Comparison of ENCODE assay signal across 34 cellular contexts in the genomic region with DNA sequence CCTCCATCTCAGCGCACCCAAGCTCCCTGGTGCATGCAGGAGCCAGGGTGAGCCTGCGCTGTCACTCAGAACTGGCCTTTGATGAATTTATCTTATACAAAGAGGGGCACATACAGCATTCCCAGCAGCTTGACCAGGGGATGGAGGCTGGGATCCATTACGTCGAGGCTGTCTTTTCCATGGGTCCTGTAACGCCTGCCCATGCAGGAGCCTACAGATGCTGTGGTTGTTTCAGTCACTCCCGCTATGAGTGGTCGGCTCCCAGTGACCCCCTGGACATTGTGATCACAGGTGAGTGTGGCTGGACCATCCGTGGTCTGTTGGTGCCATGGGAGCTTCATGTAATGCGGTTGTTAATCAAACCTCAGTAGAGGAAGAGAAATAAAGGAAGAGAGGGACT. TPM values are rescaled to one million over a fixed set of nuclear protein-coding genes. Genes with fewer than 3 reads are reported as not detected.
"Had no signal": no experiment of that assay in that cellular context is flagged by ENCODE, and none has a peak within 500 bp of the region (broad histone marks: within the 10 kb centered on the region; RNA-seq: fewer than 3 reads in every experiment).

No MANE protein-coding gene starts in this region.

- H3K4me3 Mint-ChIP-seq: activated naive CD8-positive, alpha-beta T cell treated with anti-CD3 and anti-CD28 coated beads for 36 hours; activated T-cell treated with anti-CD3 and anti-CD28 coated beads, Interleukin-2, amount 50 U/mL, for 24 hours had no signal

- H3K27ac ChIP-seq: SJCRH30, SK-N-MC, WERI-Rb-1 had no signal

- H3K9me3 Mint-ChIP-seq: activated naive CD8-positive, alpha-beta T cell treated with anti-CD3 and anti-CD28 coated beads for 36 hours; activated T-cell treated with anti-CD3 and anti-CD28 coated beads, Interleukin-2, amount 50 U/mL, for 24 hours had no signal

- H3K36me3 Mint-ChIP-seq: activated naive CD8-positive, alpha-beta T cell treated with anti-CD3 and anti-CD28 coated beads for 36 hours had no signal

- H3K4me1 ChIP-seq: SJCRH30 had no signal

- ATAC-seq: activated CD8-positive, alpha-beta T cell treated with anti-CD3 and anti-CD28 coated beads, Interleukin-2, amount 10 ng/mL, durations not matched to agents 7 days and 5 days; Panc1 had no signal

- H3K9me3 ChIP-seq: SJCRH30 had no signal

- H3K4me3 ChIP-seq: SJCRH30, SK-N-MC had no signal

- DNase-seq: activated CD4-positive, alpha-beta T cell treated with anti-CD3 and anti-CD28 coated beads for 1 hour; activated CD4-positive, alpha-beta T cell treated with anti-CD3 and anti-CD28 coated beads for 48 hours; activated CD4-positive, alpha-beta T cell treated with anti-CD3 and anti-CD28 coated beads, Interleukin-2, amount 50 U/mL, for 48 hours; activated CD4-positive, CD25-positive, alpha-beta regulatory T cell; activated CD8-positive, alpha-beta T cell treated with anti-CD3 and anti-CD28 coated beads, Interleukin-2, amount 10 ng/mL, durations not matched to agents 7 days and 5 days; activated naive CD4-positive, alpha-beta T cell; activated naive CD4-positive, alpha-beta T cell treated with anti-CD3 and anti-CD28 coated beads, Interleukin-2, amount 50 U/mL, for 16 hours; activated naive CD8-positive, alpha-beta T cell treated with anti-CD3 and anti-CD28 coated beads for 36 hours; activated T-cell treated with anti-CD3 and anti-CD28 coated beads, Interleukin-2, amount 50 U/mL, for 24 hours; amniotic stem cell; aorta; KG1; MM.1S; NCI-H1092 treated with DMSO at 0.1 percent for 48 hours; NCI-H1417; NCI-H146; NCI-H187; NCI-H2029 treated with DMSO at 0.1 percent for 48 hours; NCI-H2107; NCI-H2171; NCI-H446; NCI-H524; NCI-H69; NCI-H82; SHP77; SJCRH30; T1000; WERI-Rb-1 had no signal

- H3K27ac Mint-ChIP-seq: activated naive CD8-positive, alpha-beta T cell treated with anti-CD3 and anti-CD28 coated beads for 36 hours; activated T-cell treated with anti-CD3 and anti-CD28 coated beads, Interleukin-2, amount 50 U/mL, for 24 hours had no signal

- H3K36me3 ChIP-seq: SJCRH30, WERI-Rb-1 had no signal

RNA-seq across cellular contexts. Expression of a gene that starts 33.0 kb away (rescaled TPM):
- total RNA-seq: cardiac septum, RPMI7951, SJCRH30 had no signal

RNA-seq across cellular contexts. Expression of a gene that starts 38.0 kb away (rescaled TPM):
- total RNA-seq: activated CD8-positive, alpha-beta T cell treated with anti-CD3 and anti-CD28 coated beads, Interleukin-2, amount 10 ng/mL, durations not matched to agents 7 days and 5 days; activated naive CD8-positive, alpha-beta T cell treated with anti-CD3 and anti-CD28 coated beads for 36 hours; RPMI7951; SJCRH30; T-helper 2 cell treated with Interferon-gamma antibody and Interleukin-4, amounts not matched to agents 100 ng/mL and 5 ng/mL, for 36 hours had no signal

RNA-seq across cellular contexts. Expression of a gene that starts 57.8 kb away (rescaled TPM):
- total RNA-seq: activated CD8-positive, alpha-beta T cell treated with anti-CD3 and anti-CD28 coated beads, Interleukin-2, amount 10 ng/mL, durations not matched to agents 7 days and 5 days; activated naive CD8-positive, alpha-beta T cell treated with anti-CD3 and anti-CD28 coated beads for 36 hours; RPMI7951; SJCRH30; T-helper 1 cell treated with Interleukin-12 subunit alpha and Interleukin-12 subunit beta and Interleukin-4 antibody, amounts not matched to agents 30 ng/mL and 1 ng/mL, for 36 hours; T-helper 2 cell treated with Interferon-gamma antibody and Interleukin-4, amounts not matched to agents 100 ng/mL and 5 ng/mL, for 36 hours had no signal
